21 cellular contexts compared by ENCODE assay signal in genomic region chr2:60252581-60253170, GRCh38.
"Had no signal": no experiment of that assay in that cellular context is flagged by ENCODE, and none has a peak within 500 bp of the region (broad histone marks: within the 10 kb centered on the region; RNA-seq: fewer than 3 reads in every experiment).

No MANE protein-coding gene starts in this region.

- FAIRE-seq: bronchial epithelial cell, K562 had no signal

- H3K27ac ChIP-seq: body of pancreas, Peyer's patch, RWPE1, SJSA1 had no signal

- DNase-seq: activated CD4-positive, alpha-beta T cell treated with anti-CD3 and anti-CD28 coated beads for 4 hours; activated CD8-positive, alpha-beta memory T cell treated with anti-CD3 and anti-CD28 coated beads, Interleukin-2, amount 50 U/mL, for 4 hours; activated CD8-positive, alpha-beta T cell treated with anti-CD3 and anti-CD28 coated beads for 36 hours; aorta; Karpas-422; MM.1S; NCI-H1105; NCI-H1436 treated with DMSO at 0.1 percent for 48 hours; NCI-H187 treated with DMSO at 0.1 percent for 48 hours; NCI-H2081 treated with DMSO at 0.1 percent for 48 hours; NCI-H2171; NCI-H2227 treated with DMSO at 0.1 percent for 48 hours; NCI-H526 treated with DMSO at 0.1 percent for 48 hours; NCI-H82; Peyer's patch; Right ventricle myocardium superior had no signal
